Comparison of ENCODE assay signal across 17 cellular contexts in the genomic region with DNA sequence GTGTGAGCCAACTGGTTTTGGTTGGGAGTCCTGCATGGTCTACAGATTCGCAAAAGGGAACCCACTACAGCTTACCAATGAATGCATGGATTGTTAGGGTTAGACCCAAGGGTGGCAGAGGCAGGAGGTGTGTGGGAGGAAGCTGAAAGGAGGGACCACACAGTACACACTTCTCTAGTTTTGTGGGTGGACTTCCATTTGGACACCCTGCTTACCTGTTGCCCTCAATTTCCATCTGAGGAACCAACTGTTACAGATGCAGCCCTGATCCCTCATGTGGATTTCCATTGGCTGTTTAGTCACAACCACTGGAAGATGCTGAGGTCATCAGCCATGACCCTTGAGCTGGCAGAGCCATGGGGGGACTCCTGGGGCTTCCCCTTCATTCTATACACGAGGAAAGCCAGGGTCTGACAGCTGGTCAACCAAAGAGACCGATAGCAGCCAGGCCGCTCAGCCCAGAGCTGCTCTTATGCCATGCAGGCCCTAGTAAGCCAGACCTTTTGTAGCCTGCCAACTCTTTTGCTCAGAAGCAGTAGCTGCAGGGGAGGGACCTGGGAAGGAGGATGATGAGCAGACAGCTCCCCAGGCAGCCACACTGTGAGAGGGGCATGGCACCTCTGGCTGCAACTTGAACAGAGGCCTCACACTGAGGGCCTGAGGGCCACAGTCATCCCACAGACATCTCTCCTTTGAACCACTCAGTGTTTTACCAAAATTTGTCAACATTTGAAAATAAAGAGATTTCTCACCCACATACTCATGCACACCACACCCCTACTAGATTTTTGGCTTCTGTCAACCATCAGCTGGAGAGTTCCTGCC.
"Had no signal": no experiment of that assay in that cellular context is flagged by ENCODE, and none has a peak within 500 bp of the region (broad histone marks: within the 10 kb centered on the region; RNA-seq: fewer than 3 reads in every experiment).

No MANE protein-coding gene starts in this region.

- H3K4me3 ChIP-seq: body of pancreas, gastroesophageal sphincter, heart left ventricle, left ventricle myocardium inferior, thyroid gland had no signal

- H3K9me3 Mint-ChIP-seq: activated T-cell treated with anti-CD3 and anti-CD28 coated beads, Interleukin-2, amount 50 U/mL, for 24 hours; T-helper 2 cell treated with Interferon-gamma antibody and Interleukin-4, amounts not matched to agents 5 μg/mL and 100 μg/mL, for 36 hours had no signal

- H3K27ac Mint-ChIP-seq: activated CD4-positive, alpha-beta memory T cell treated with anti-CD3 and anti-CD28 coated beads, Interleukin-2, amount 10 ng/mL, durations not matched to agents 7 days and 5 days; activated naive CD8-positive, alpha-beta T cell treated with anti-CD3 and anti-CD28 coated beads, Interleukin-2, amount 10 ng/mL, durations not matched to agents 7 days and 5 days; activated T-cell treated with anti-CD3 and anti-CD28 coated beads, Interleukin-2, amount 50 U/mL, for 24 hours; activated T-helper 2 cell treated with anti-CD3 and anti-CD28 coated beads, Interferon-gamma antibody, Interleukin-2, Interleukin-4, amounts not matched to agents 10 μg/mL and 5 μg/mL and 100 μg/mL, durations not matched to agents 14 hours and 24 hours and 36 hours; T-helper 2 cell treated with Interferon-gamma antibody and Interleukin-4, amounts not matched to agents 5 μg/mL and 100 μg/mL, for 36 hours had no signal

- ATAC-seq: body of pancreas, gastroesophageal sphincter, heart left ventricle, sciatic nerve had no signal

- H3K4me3 Mint-ChIP-seq: activated CD4-positive, alpha-beta memory T cell treated with anti-CD3 and anti-CD28 coated beads, Interleukin-2, amount 10 ng/mL, durations not matched to agents 7 days and 5 days; activated naive CD8-positive, alpha-beta T cell treated with anti-CD3 and anti-CD28 coated beads, Interleukin-2, amount 10 ng/mL, durations not matched to agents 7 days and 5 days; activated T-cell treated with anti-CD3 and anti-CD28 coated beads, Interleukin-2, amount 50 U/mL, for 24 hours; T-helper 2 cell treated with Interferon-gamma antibody and Interleukin-4, amounts not matched to agents 5 μg/mL and 100 μg/mL, for 36 hours had no signal

- H3K27ac ChIP-seq: body of pancreas, gastroesophageal sphincter, heart left ventricle, left ventricle myocardium inferior, thyroid gland had no signal

- H3K36me3 Mint-ChIP-seq: activated naive CD8-positive, alpha-beta T cell treated with anti-CD3 and anti-CD28 coated beads, Interleukin-2, amount 10 ng/mL, durations not matched to agents 7 days and 5 days had no signal

- H3K9me3 ChIP-seq: body of pancreas, gastroesophageal sphincter, heart left ventricle, left ventricle myocardium inferior, thyroid gland had no signal

- H3K27me3 ChIP-seq: body of pancreas, gastroesophageal sphincter, heart left ventricle, thyroid gland had no signal

- DNase-seq: activated CD4-positive, alpha-beta memory T cell treated with anti-CD3 and anti-CD28 coated beads, Interleukin-2, amount 10 ng/mL, durations not matched to agents 7 days and 5 days; activated CD4-positive, alpha-beta T cell treated with anti-CD3 and anti-CD28 coated beads for 48 hours; activated CD4-positive, CD25-positive, alpha-beta regulatory T cell; activated naive CD4-positive, alpha-beta T cell treated with Interleukin-2 at 50 U/mL for 16 hours; activated naive CD8-positive, alpha-beta T cell treated with anti-CD3 and anti-CD28 coated beads, Interleukin-2, amount 10 ng/mL, durations not matched to agents 7 days and 5 days; activated T-cell treated with anti-CD3 and anti-CD28 coated beads, Interleukin-2, amount 50 U/mL, for 24 hours; body of pancreas; heart left ventricle; kidney glomerular epithelial cell; left ventricle myocardium inferior; stimulated activated CD4-positive, alpha-beta T cell treated with anti-CD3 and anti-CD28 coated beads, Interleukin-4, amount 100 ng/mL, for 24 hours; stimulated activated naive CD4-positive, alpha-beta T cell; thyroid gland had no signal

- H3K36me3 ChIP-seq: gastroesophageal sphincter, heart left ventricle, left ventricle myocardium inferior, thyroid gland had no signal
